Comparison of ENCODE assay signal across 37 cellular contexts in the genomic region with DNA sequence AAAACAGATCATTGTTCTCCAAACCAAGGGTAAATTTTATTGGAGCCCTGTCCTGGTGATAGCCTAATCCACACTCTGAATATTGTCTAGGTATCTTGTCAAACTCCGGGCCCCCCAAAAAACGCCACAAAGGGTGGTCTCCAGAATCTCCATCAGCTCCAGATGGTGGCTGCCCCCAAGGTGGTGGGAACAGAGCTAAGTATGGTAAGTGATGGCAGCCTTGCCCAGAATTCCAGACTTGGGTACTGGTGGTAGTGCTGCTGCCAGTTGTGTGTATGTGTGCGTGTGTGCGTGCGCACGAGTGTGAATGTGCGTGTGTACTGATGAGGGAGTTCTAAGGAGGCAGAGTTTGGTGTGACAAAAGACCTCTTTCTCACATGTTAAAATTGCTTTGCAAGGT.
"Had no signal": no experiment of that assay in that cellular context is flagged by ENCODE, and none has a peak within 500 bp of the region (broad histone marks: within the 10 kb centered on the region; RNA-seq: fewer than 3 reads in every experiment).

No MANE protein-coding gene starts in this region.

- H3K9me3 Mint-ChIP-seq: activated B cell treated with CpG ODN at 0.5 μM for 24 hours; activated CD4-positive, alpha-beta memory T cell treated with anti-CD3 and anti-CD28 coated beads for 36 hours; activated CD4-positive, alpha-beta T cell treated with anti-CD3 and anti-CD28 coated beads, Interleukin-2, amount 10 ng/mL, durations not matched to agents 24 days and 14 days; activated CD8-positive, alpha-beta T cell treated with anti-CD3 and anti-CD28 coated beads for 36 hours; activated naive CD4-positive, alpha-beta T cell treated with anti-CD3 and anti-CD28 coated beads, Interleukin-2, amount 10 ng/mL, durations not matched to agents 7 days and 5 days; activated naive CD4-positive, alpha-beta T cell treated with anti-CD3 and anti-CD28 coated beads, Interleukin-2, amount 50 U/mL, for 24 hours; activated naive CD8-positive, alpha-beta T cell treated with anti-CD3 and anti-CD28 coated beads, Interleukin-2, amount 10 ng/mL, durations not matched to agents 7 days and 5 days; activated naive CD8-positive, alpha-beta T cell treated with anti-CD3 and anti-CD28 coated beads, Interleukin-2, amount 50 U/mL, for 24 hours; activated T-cell treated with anti-CD3 and anti-CD28 coated beads, Interleukin-2, amount 50 U/mL, for 4 hours; activated T-cell treated with anti-CD3 and anti-CD28 coated beads, Interleukin-2, amount 50 U/mL, for 72 hours; activated T-helper 1 cell treated with anti-CD3 and anti-CD28 coated beads, Interleukin-12 subunit alpha, Interleukin-12 subunit beta, Interleukin-2, Interleukin-4 antibody, amounts not matched to agents 30 ng/mL and 10 ng/mL and 1 ng/mL, durations not matched to agents 14 hours and 24 hours and 36 hours; activated T-helper 2 cell treated with anti-CD3 and anti-CD28 coated beads, Interferon-gamma antibody, Interleukin-2, Interleukin-4, amounts not matched to agents 10 μg/mL and 5 μg/mL and 100 μg/mL, durations not matched to agents 14 hours and 24 hours and 36 hours; brain; T-helper 1 cell treated with Interleukin-12 subunit alpha and Interleukin-12 subunit beta and Interleukin-4 antibody, amounts not matched to agents 30 μg/mL and 1 μg/mL, for 36 hours; T-helper 2 cell treated with Interferon-gamma antibody and Interleukin-4, amounts not matched to agents 5 μg/mL and 100 μg/mL, for 36 hours had no signal

- H3K4me1 Mint-ChIP-seq: activated B cell treated with CpG ODN at 0.5 μM for 24 hours; activated naive CD4-positive, alpha-beta T cell treated with anti-CD3 and anti-CD28 coated beads, Interleukin-2, amount 10 ng/mL, durations not matched to agents 7 days and 5 days had no signal

- H3K9me3 ChIP-seq: ascending aorta had no signal

- H3K27ac Mint-ChIP-seq: activated B cell treated with CpG ODN at 0.5 μM for 24 hours; activated CD4-positive, alpha-beta memory T cell treated with anti-CD3 and anti-CD28 coated beads for 36 hours; activated CD4-positive, alpha-beta T cell treated with anti-CD3 and anti-CD28 coated beads, Interleukin-2, amount 10 ng/mL, durations not matched to agents 24 days and 14 days; activated naive CD4-positive, alpha-beta T cell treated with anti-CD3 and anti-CD28 coated beads, Interleukin-2, amount 10 ng/mL, durations not matched to agents 7 days and 5 days; activated naive CD4-positive, alpha-beta T cell treated with anti-CD3 and anti-CD28 coated beads, Interleukin-2, amount 50 U/mL, for 24 hours; activated naive CD8-positive, alpha-beta T cell; activated naive CD8-positive, alpha-beta T cell treated with anti-CD3 and anti-CD28 coated beads, Interleukin-2, amount 10 ng/mL, durations not matched to agents 7 days and 5 days; activated naive CD8-positive, alpha-beta T cell treated with anti-CD3 and anti-CD28 coated beads, Interleukin-2, amount 50 U/mL, for 24 hours; activated T-cell treated with anti-CD3 and anti-CD28 coated beads, Interleukin-2, amount 50 U/mL, for 72 hours; activated T-helper 2 cell treated with anti-CD3 and anti-CD28 coated beads, Interferon-gamma antibody, Interleukin-2, Interleukin-4, amounts not matched to agents 10 μg/mL and 5 μg/mL and 100 μg/mL, durations not matched to agents 14 hours and 24 hours and 36 hours; T-helper 1 cell treated with Interleukin-12 subunit alpha and Interleukin-12 subunit beta and Interleukin-4 antibody, amounts not matched to agents 30 μg/mL and 1 μg/mL, for 36 hours; T-helper 2 cell treated with Interferon-gamma antibody and Interleukin-4, amounts not matched to agents 5 μg/mL and 100 μg/mL, for 36 hours had no signal

- H3K4me1 ChIP-seq: ascending aorta had no signal

- H3K27me3 Mint-ChIP-seq: activated CD8-positive, alpha-beta T cell treated with anti-CD3 and anti-CD28 coated beads for 36 hours; activated naive CD4-positive, alpha-beta T cell treated with anti-CD3 and anti-CD28 coated beads, Interleukin-2, amount 50 U/mL, for 24 hours; activated naive CD8-positive, alpha-beta T cell treated with anti-CD3 and anti-CD28 coated beads, Interleukin-2, amount 10 ng/mL, durations not matched to agents 7 days and 5 days; brain had no signal

- H3K36me3 Mint-ChIP-seq: activated CD4-positive, alpha-beta memory T cell treated with anti-CD3 and anti-CD28 coated beads for 36 hours; activated naive CD4-positive, alpha-beta T cell treated with anti-CD3 and anti-CD28 coated beads, Interleukin-2, amount 10 ng/mL, durations not matched to agents 7 days and 5 days; activated naive CD4-positive, alpha-beta T cell treated with anti-CD3 and anti-CD28 coated beads, Interleukin-2, amount 50 U/mL, for 24 hours; activated naive CD8-positive, alpha-beta T cell; activated naive CD8-positive, alpha-beta T cell treated with anti-CD3 and anti-CD28 coated beads, Interleukin-2, amount 10 ng/mL, durations not matched to agents 7 days and 5 days had no signal

- H3K27ac ChIP-seq: ascending aorta, cardiac muscle cell, VCaP had no signal

- FAIRE-seq: bronchial epithelial cell, TTC549 had no signal

- H3K36me3 ChIP-seq: ascending aorta had no signal

- H3K4me3 Mint-ChIP-seq: activated B cell treated with CpG ODN at 0.5 μM for 24 hours; activated CD4-positive, alpha-beta memory T cell treated with anti-CD3 and anti-CD28 coated beads for 36 hours; activated CD4-positive, alpha-beta T cell treated with anti-CD3 and anti-CD28 coated beads, Interleukin-2, amount 10 ng/mL, durations not matched to agents 24 days and 14 days; activated CD8-positive, alpha-beta T cell treated with anti-CD3 and anti-CD28 coated beads for 36 hours; activated naive CD4-positive, alpha-beta T cell treated with anti-CD3 and anti-CD28 coated beads, Interleukin-2, amount 10 ng/mL, durations not matched to agents 7 days and 5 days; activated naive CD4-positive, alpha-beta T cell treated with anti-CD3 and anti-CD28 coated beads, Interleukin-2, amount 50 U/mL, for 24 hours; activated naive CD8-positive, alpha-beta T cell; activated naive CD8-positive, alpha-beta T cell treated with anti-CD3 and anti-CD28 coated beads, Interleukin-2, amount 10 ng/mL, durations not matched to agents 7 days and 5 days; activated naive CD8-positive, alpha-beta T cell treated with anti-CD3 and anti-CD28 coated beads, Interleukin-2, amount 50 U/mL, for 24 hours; activated T-cell treated with anti-CD3 and anti-CD28 coated beads, Interleukin-2, amount 50 U/mL, for 4 hours; activated T-cell treated with anti-CD3 and anti-CD28 coated beads, Interleukin-2, amount 50 U/mL, for 72 hours; activated T-helper 1 cell treated with anti-CD3 and anti-CD28 coated beads, Interleukin-12 subunit alpha, Interleukin-12 subunit beta, Interleukin-2, Interleukin-4 antibody, amounts not matched to agents 30 ng/mL and 10 ng/mL and 1 ng/mL, durations not matched to agents 14 hours and 24 hours and 36 hours; brain; T-helper 1 cell treated with Interleukin-12 subunit alpha and Interleukin-12 subunit beta and Interleukin-4 antibody, amounts not matched to agents 30 μg/mL and 1 μg/mL, for 36 hours; T-helper 2 cell treated with Interferon-gamma antibody and Interleukin-4, amounts not matched to agents 5 μg/mL and 100 μg/mL, for 36 hours had no signal

- ATAC-seq: activated naive CD8-positive, alpha-beta T cell treated with anti-CD3 and anti-CD28 coated beads, Interleukin-2, amount 50 U/mL, for 24 hours had no signal

- H3K27me3 ChIP-seq: ascending aorta, cardiac muscle cell had no signal

- H3K4me3 ChIP-seq: ascending aorta, cardiac muscle cell had no signal

- DNase-seq: activated B cell treated with CpG ODN at 0.5 μM for 24 hours; activated CD4-positive, alpha-beta memory T cell treated with anti-CD3 and anti-CD28 coated beads for 36 hours; activated CD4-positive, alpha-beta T cell treated with anti-CD3 and anti-CD28 coated beads for 4 hours; activated CD4-positive, alpha-beta T cell treated with anti-CD3 and anti-CD28 coated beads, Interleukin-2, amount 10 ng/mL, durations not matched to agents 24 days and 14 days; activated CD4-positive, alpha-beta T cell treated with anti-CD3 and anti-CD28 coated beads, Interleukin-2, amount 50 U/mL, for 1 hour; activated CD4-positive, alpha-beta T cell treated with anti-CD3 and anti-CD28 coated beads, Interleukin-2, amount 50 U/mL, for 4 hours; activated CD4-positive, CD25-positive, alpha-beta regulatory T cell treated with anti-CD3 and anti-CD28 coated beads, Interleukin-2, amount 50 U/mL, for 72 hours; activated CD8-positive, alpha-beta memory T cell treated with anti-CD3 and anti-CD28 coated beads, Interleukin-2, amount 50 U/mL, for 4 hours; activated CD8-positive, alpha-beta T cell treated with anti-CD3 and anti-CD28 coated beads for 36 hours; activated effector memory CD4-positive, alpha-beta T cell treated with Interleukin-2 at 50 U/mL for 16 hours; activated gamma-delta T cell; activated naive CD4-positive, alpha-beta T cell treated with anti-CD3 and anti-CD28 coated beads, Interleukin-2, amount 10 ng/mL, durations not matched to agents 7 days and 5 days; activated naive CD4-positive, alpha-beta T cell treated with Interleukin-2 at 50 U/mL for 16 hours; activated naive CD8-positive, alpha-beta T cell treated with anti-CD3 and anti-CD28 coated beads, Interleukin-2, amount 10 ng/mL, durations not matched to agents 7 days and 5 days; activated naive CD8-positive, alpha-beta T cell treated with anti-CD3 and anti-CD28 coated beads, Interleukin-2, amount 50 U/mL, for 24 hours; activated T-cell treated with anti-CD3 and anti-CD28 coated beads for 4 hours; activated T-cell treated with anti-CD3 and anti-CD28 coated beads, Interleukin-2, amount 50 U/mL, for 1 hour; activated T-cell treated with anti-CD3 and anti-CD28 coated beads, Interleukin-2, amount 50 U/mL, for 4 hours; activated T-cell treated with anti-CD3 and anti-CD28 coated beads, Interleukin-2, amount 50 U/mL, for 72 hours; amygdala; caudate nucleus; SW 1271; T-helper 1 cell; T-helper 2 cell; T-helper 9 cell had no signal
